ENCODE assay signal across 39 cellular contexts in genomic region chr2:26875808-26876207, GRCh38. TPM values are rescaled to one million over a fixed set of nuclear protein-coding genes. Genes with fewer than 3 reads are reported as not detected.
"Had no signal": no experiment of that assay in that cellular context is flagged by ENCODE, and none has a peak within 500 bp of the region (broad histone marks: within the 10 kb centered on the region; RNA-seq: fewer than 3 reads in every experiment).

No MANE protein-coding gene starts in this region.

- H3K4me2 ChIP-seq: KMS-11 had no signal

- DNase-seq: Karpas-422, Kasumi-1, MG63, MM.1S, MV-4-11, NCI-H1048, NCI-H1092, NCI-H1092 treated with DMSO at 0.1 percent for 48 hours, NCI-H1105, NCI-H1105 treated with DMSO at 0.1 percent for 48 hours, NCI-H1417, NCI-H1417 treated with DMSO at 0.1 percent for 48 hours, NCI-H1436, NCI-H1436 treated with DMSO at 0.1 percent for 48 hours, NCI-H146, NCI-H1694, NCI-H1694 treated with DMSO at 0.1 percent for 48 hours, NCI-H187, NCI-H187 treated with DMSO at 0.1 percent for 48 hours, NCI-H1930, NCI-H2029, NCI-H2029 treated with DMSO at 0.1 percent for 48 hours, NCI-H2081, NCI-H2081 treated with DMSO at 0.1 percent for 48 hours, NCI-H2107, NCI-H2171, NCI-H2171 treated with DMSO at 0.1 percent for 48 hours, NCI-H2227 treated with DMSO at 0.1 percent for 48 hours, NCI-H226, NCI-H345, NCI-H446, NCI-H446 treated with DMSO at 0.1 percent for 48 hours, NCI-H510A, NCI-H510A treated with DMSO at 0.1 percent for 48 hours, NCI-H524 had no signal

- H3K9ac ChIP-seq: KMS-11 had no signal

- H3K36me3 ChIP-seq: MG63 had no signal

- H3K27ac ChIP-seq: KMS-11 had no signal

- H3K9me3 ChIP-seq: MG63 had no signal

- H3K27me3 ChIP-seq: MG63 had no signal

- H3K4me3 ChIP-seq: MG63 had no signal

RNA-seq across cellular contexts. Expression of gene DPYSL5, which starts 27.9 kb away (rescaled TPM):
- total RNA-seq: LHCN-M2, M059J, MCF 10A had no signal
